ENCODE assay signal across 1 cellular context in the genomic region with DNA sequence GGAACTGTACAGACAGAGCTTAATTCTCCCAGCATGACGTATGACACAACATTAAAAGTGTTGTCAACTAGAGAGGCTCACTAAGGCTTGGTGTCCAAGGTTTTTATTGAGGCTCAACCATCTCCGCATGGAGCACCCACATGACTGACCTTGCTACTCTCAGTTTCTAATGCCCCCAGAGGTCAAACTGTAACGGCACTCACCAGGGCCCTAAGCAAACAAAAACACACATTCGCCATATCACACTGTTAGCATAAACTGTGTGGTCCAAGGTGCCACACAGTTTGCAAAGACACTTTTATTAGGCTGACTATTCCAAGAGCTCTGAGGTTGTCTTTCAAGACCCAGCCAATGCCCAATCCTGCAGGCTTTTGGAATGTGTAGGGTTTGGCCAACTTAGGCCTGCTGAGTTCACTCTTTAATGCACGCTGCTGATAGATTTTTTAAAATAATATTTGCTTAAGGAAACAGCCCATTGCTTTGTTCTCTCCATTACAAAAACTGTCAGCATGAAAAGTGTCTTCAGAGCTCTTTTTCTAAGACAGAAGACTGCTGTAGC.
TF ChIP-seq lines count a peak whose summit lies in the region.

No MANE protein-coding gene starts in this region.

TF ChIP-seq in HepG2, 621 proteins besides CTCF, POLR2A, EP300 and RAD21 (continued from another document):
- TF ChIP-seq, protein P1, sequence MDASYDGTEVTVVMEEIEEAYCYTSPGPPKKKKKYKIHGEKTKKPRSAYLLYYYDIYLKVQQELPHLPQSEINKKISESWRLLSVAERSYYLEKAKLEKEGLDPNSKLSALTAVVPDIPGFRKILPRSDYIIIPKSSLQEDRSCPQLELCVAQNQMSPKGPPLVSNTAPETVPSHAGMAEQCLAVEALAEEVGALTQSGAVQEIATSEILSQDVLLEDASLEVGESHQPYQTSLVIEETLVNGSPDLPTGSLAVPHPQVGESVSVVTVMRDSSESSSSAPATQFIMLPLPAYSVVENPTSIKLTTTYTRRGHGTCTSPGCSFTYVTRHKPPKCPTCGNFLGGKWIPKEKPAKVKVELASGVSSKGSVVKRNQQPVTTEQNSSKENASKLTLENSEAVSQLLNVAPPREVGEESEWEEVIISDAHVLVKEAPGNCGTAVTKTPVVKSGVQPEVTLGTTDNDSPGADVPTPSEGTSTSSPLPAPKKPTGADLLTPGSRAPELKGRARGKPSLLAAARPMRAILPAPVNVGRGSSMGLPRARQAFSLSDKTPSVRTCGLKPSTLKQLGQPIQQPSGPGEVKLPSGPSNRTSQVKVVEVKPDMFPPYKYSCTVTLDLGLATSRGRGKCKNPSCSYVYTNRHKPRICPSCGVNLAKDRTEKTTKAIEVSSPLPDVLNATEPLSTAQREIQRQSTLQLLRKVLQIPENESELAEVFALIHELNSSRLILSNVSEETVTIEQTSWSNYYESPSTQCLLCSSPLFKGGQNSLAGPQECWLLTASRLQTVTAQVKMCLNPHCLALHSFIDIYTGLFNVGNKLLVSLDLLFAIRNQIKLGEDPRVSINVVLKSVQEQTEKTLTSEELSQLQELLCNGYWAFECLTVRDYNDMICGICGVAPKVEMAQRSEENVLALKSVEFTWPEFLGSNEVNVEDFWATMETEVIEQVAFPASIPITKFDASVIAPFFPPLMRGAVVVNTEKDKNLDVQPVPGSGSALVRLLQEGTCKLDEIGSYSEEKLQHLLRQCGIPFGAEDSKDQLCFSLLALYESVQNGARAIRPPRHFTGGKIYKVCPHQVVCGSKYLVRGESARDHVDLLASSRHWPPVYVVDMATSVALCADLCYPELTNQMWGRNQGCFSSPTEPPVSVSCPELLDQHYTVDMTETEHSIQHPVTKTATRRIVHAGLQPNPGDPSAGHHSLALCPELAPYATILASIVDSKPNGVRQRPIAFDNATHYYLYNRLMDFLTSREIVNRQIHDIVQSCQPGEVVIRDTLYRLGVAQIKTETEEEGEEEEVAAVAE (CRISPR knock-in tag; IDR thresholded peaks at IDR 0.05; ENCODE audit: borderline replicate concordance), result no peak
